Comparison of ENCODE assay signal across 9 cellular contexts in the genomic region with DNA sequence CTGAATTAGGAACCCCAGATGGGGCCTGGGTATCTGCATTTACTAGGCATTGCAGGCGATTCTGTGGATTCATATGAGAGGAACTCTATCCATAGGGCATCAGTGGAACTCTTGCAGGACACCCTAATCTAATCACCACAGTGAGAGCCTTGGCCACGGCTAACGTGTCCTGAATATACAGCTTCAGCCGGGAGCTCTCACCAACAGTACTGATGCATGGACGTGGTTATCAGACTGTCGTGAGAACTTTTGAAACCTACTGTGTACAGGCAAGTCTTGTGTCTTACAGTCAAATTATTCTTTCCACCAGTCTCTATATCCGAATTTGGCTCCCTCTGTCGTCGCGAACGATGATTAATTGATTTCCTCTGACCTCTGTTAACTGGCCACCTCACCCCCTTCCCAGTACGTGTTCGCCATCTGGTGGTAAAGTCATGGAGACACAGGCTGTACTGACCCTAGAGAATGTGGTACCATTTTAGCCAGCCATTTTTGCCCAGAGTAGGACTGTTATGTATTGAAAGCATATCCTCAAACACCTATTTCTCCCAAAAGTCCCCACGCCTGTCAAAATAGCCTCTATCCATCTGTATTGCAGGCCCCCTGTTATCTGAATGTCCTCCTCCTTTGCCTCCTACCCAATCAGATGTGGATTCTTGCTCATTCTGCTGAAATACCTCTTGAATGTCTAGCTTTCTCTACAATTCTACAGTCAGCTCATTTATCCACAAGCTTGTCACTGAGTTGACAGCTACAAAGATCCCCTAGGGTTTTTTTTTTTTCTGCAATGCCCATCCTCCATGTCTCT. TPM values are rescaled to one million over a fixed set of nuclear protein-coding genes. Genes with fewer than 3 reads are reported as not detected.
A peak's percentile ranks its signal among the peaks of the same experiment; 100 is the strongest.
DNase-seq lines count a peak whose midpoint lies in the region; TF ChIP-seq lines count a peak whose summit lies in the region.
"Had no signal": no experiment of that assay in that cellular context is flagged by ENCODE, and none has a peak within 500 bp of the region (broad histone marks: within the 10 kb centered on the region; RNA-seq: fewer than 3 reads in every experiment).

No MANE protein-coding gene starts in this region.

- no peaks in the 10 kb centered on the region for H3K27me3 ChIP-seq in OCI-LY1 (ENCODE audit: insufficient read depth, low read length)
- H3K27me3 ChIP-seq: BLaER1 treated with 17β-estradiol and CSF1 and Interleukin-3, amounts not matched to agents 10 nM and 100 nM had no signal

- no peaks in the 10 kb centered on the region for H4K20me1 ChIP-seq in OCI-LY1 (ENCODE audit: insufficient read depth, low read length)
- H4K20me1 ChIP-seq: BLaER1 treated with 17β-estradiol and CSF1 and Interleukin-3, amounts not matched to agents 10 nM and 100 nM had no signal

- peak; percentile 55 for DNase-seq in NCI-H2107 treated with DMSO at 0.1 percent for 48 hours (lab: John Stamatoyannopoulos, UW; ENCODE audit: unreplicated experiment)
- DNase-seq in NCI-H2107 (lab: John Stamatoyannopoulos, UW) = no peak
- peak; percentile 74 for DNase-seq in GM20000 (ENCODE audit: low spot score)
- peak; percentile 67 for DNase-seq in HT1080 (ENCODE audit: low read depth)
- peak; percentile 49 to 82 for DNase-seq in T47D (ENCODE audit: low read depth in 1 of 2, low spot score in 1 of 2)
- DNase-seq in islet precursor cell = peak; percentile 77
- DNase-seq in stimulated activated CD8-positive, alpha-beta memory T cell treated with anti-CD3 and anti-CD28 coated beads, Interleukin-2, amount 100 ng/mL, for 48 hours (ENCODE audit: low read depth in 2 of 2) = peak; percentile 3 to 16

- H3K36me3 ChIP-seq in OCI-LY1 (ENCODE audit: insufficient read depth, low read length) = no peaks in the 10 kb centered on the region
- H3K36me3 ChIP-seq: BLaER1 treated with 17β-estradiol and CSF1 and Interleukin-3, amounts not matched to agents 10 nM and 100 nM had no signal

- in situ Hi-C loops in T47D (cut with HindIII; ENCODE audit: low pct_unique_long_range_greater_than_20kb, low sequenced_read_pairs) = no loop called here

- TF ChIP-seq CTCF in GM20000 (IDR thresholded peaks at IDR 0.05; ENCODE audit: extremely low read depth, missing control alignments) = peak; percentile 81
- TF ChIP-seq CTCF in OCI-LY1 (IDR thresholded peaks at IDR 0.05; ENCODE audit: low read length) = peak; percentile 88

- no peaks in the 10 kb centered on the region for H3F3A ChIP-seq in OCI-LY1 (ENCODE audit: insufficient read depth, low read length)

- H2AFZ ChIP-seq in OCI-LY1 (ENCODE audit: low read length) = no peak overlapping the region

- no peaks in the 10 kb centered on the region for H3K9me2 ChIP-seq in OCI-LY1 (ENCODE audit: low read depth, low read length)

- no peaks in the 10 kb centered on the region for H3K4me1 ChIP-seq in OCI-LY1 (ENCODE audit: insufficient read depth, low read length, severe bottlenecking)

- H3K4me3 ChIP-seq in OCI-LY1 (ENCODE audit: low read depth, low read length, poor library complexity, severe bottlenecking) = no peak overlapping the region
- H3K4me3 ChIP-seq: BLaER1 treated with 17β-estradiol and CSF1 and Interleukin-3, amounts not matched to agents 10 nM and 100 nM had no signal

- H3K9ac ChIP-seq in OCI-LY1 (ENCODE audit: low read length) = no peak overlapping the region
- H3K9ac ChIP-seq: BLaER1 treated with 17β-estradiol and CSF1 and Interleukin-3, amounts not matched to agents 10 nM and 100 nM had no signal

- no peaks in the 10 kb centered on the region for H3K9me3 ChIP-seq in OCI-LY1 (ENCODE audit: low read length)
- H3K9me3 ChIP-seq: BLaER1 treated with 17β-estradiol and CSF1 and Interleukin-3, amounts not matched to agents 10 nM and 100 nM had no signal

- H3K27ac ChIP-seq in OCI-LY1 (ENCODE audit: low read depth, low read length, poor library complexity, severe bottlenecking) = no peak overlapping the region
- H3K27ac ChIP-seq: BLaER1 treated with 17β-estradiol and CSF1 and Interleukin-3, amounts not matched to agents 10 nM and 100 nM had no signal

- H3K79me2 ChIP-seq in OCI-LY1 (ENCODE audit: insufficient read depth, low read length) = no peaks in the 10 kb centered on the region

- H3K4me2 ChIP-seq in OCI-LY1 (ENCODE audit: low read length) = no peak overlapping the region
- H3K4me2 ChIP-seq: BLaER1 treated with 17β-estradiol and CSF1 and Interleukin-3, amounts not matched to agents 10 nM and 100 nM had no signal

RNA-seq across cellular contexts. Expression of a gene that starts 39.7 kb away (rescaled TPM):
- not detected in 2 replicates for total RNA-seq in HT1080 (2014; rRNA removed; shearing (Covaris generic))
- 0.08 TPM in 1 of 2 replicates, not detected in the other for polyA plus RNA-seq in HT1080 (2015; cell fraction: cytosol; rRNA removed)
- polyA plus RNA-seq in HT1080 (2015; cell fraction: nucleus; rRNA removed) = not detected in 2 replicates

RNA-seq across cellular contexts. Expression of a gene that starts 42.8 kb away (rescaled TPM):
- total RNA-seq in HT1080 (2014; rRNA removed; shearing (Covaris generic)) = not detected in 2 replicates
- polyA plus RNA-seq in HT1080 (2015; cell fraction: cytosol; rRNA removed) = not detected in 2 replicates
- polyA plus RNA-seq in HT1080 (2015; cell fraction: nucleus; rRNA removed) = not detected in 2 replicates
